8 cellular contexts compared by ENCODE assay signal in genomic region chr9:120579139-120579749, GRCh38. TPM values are rescaled to one million over a fixed set of nuclear protein-coding genes. Genes with fewer than 3 reads are reported as not detected.
DNase-seq lines count a peak whose midpoint lies in the region; ATAC-seq lines count a peak whose summit lies in the region.

No MANE protein-coding gene starts in this region.

- peaks cover 30 to 71% (median 47%) of the 10 kb centered on the region in 4 donors for H3K4me1 Mint-ChIP-seq in CD4-positive, alpha-beta memory T cell
- H3K4me1 Mint-ChIP-seq in activated CD4-positive, alpha-beta memory T cell treated with anti-CD3 and anti-CD28 coated beads, Interleukin-2, amount 10 ng/mL, durations not matched to agents 7 days and 5 days, result peaks cover 63% of the 10 kb centered on the region

- peak overlapping the region; percentile 92 to 97 (median 94) for H3K4me3 Mint-ChIP-seq in CD4-positive, alpha-beta memory T cell
- H3K4me3 Mint-ChIP-seq in activated CD4-positive, alpha-beta memory T cell treated with anti-CD3 and anti-CD28 coated beads, Interleukin-2, amount 10 ng/mL, durations not matched to agents 7 days and 5 days, result peak overlapping the region; percentile 95

- ATAC-seq in HG02938 (IDR thresholded peaks at IDR 0.05; ENCODE audit: unreplicated experiment), result peak; percentile 1
- no peak for ATAC-seq in right cardiac atrium
- ATAC-seq in sciatic nerve, result no peak

- H3K36me3 ChIP-seq in CD4-positive, alpha-beta memory T cell (ENCODE audit: insufficient read depth, low read length), result no peaks in the 10 kb centered on the region
- no peaks in the 10 kb centered on the region for H3K36me3 ChIP-seq in skeletal muscle satellite cell (ENCODE audit: insufficient read depth, low read length)

- H3K27ac ChIP-seq in CD4-positive, alpha-beta memory T cell (ENCODE audit: low read depth, low read length), result peak overlapping the region; percentile 69
- H3K27ac ChIP-seq in right cardiac atrium (ENCODE audit: low read length), result peak overlapping the region; percentile 60

- peaks cover 6 to 23% of the 10 kb centered on the region in 2 donors for H3K36me3 Mint-ChIP-seq in CD4-positive, alpha-beta memory T cell
- peaks cover 39% of the 10 kb centered on the region for H3K36me3 Mint-ChIP-seq in activated CD4-positive, alpha-beta memory T cell treated with anti-CD3 and anti-CD28 coated beads, Interleukin-2, amount 10 ng/mL, durations not matched to agents 7 days and 5 days (ENCODE audit: low read depth)

- no peaks in the 10 kb centered on the region for H3K27me3 Mint-ChIP-seq in CD4-positive, alpha-beta memory T cell
- H3K27me3 Mint-ChIP-seq in activated CD4-positive, alpha-beta memory T cell treated with anti-CD3 and anti-CD28 coated beads, Interleukin-2, amount 10 ng/mL, durations not matched to agents 7 days and 5 days, result no peaks in the 10 kb centered on the region

- H3K4me3 ChIP-seq in CD4-positive, alpha-beta memory T cell (ENCODE audit: low read length in 2 of 2), result peak overlapping the region; percentile 91 to 97
- H3K4me3 ChIP-seq in right cardiac atrium (ENCODE audit: low read length) (peak overlapping the region; percentile 98), skeletal muscle satellite cell (ENCODE audit: low read length) (peak overlapping the region; percentile 80)

- 24% methylated on average over 9 of the region's 9 CpGs for WGBS in right cardiac atrium

- H3K4me1 ChIP-seq in CD4-positive, alpha-beta memory T cell (ENCODE audit: insufficient read depth, low read length), result peaks cover 29% of the 10 kb centered on the region
- H3K4me1 ChIP-seq in right cardiac atrium (ENCODE audit: control insufficient read depth, insufficient read depth, low read length) (peaks cover 6% of the 10 kb centered on the region), skeletal muscle satellite cell (ENCODE audit: control insufficient read depth, insufficient read depth, low read length) (peaks cover 24% of the 10 kb centered on the region)

- no peaks in the 10 kb centered on the region for H3K27me3 ChIP-seq in CD4-positive, alpha-beta memory T cell (ENCODE audit: insufficient read depth, low read length)
- H3K27me3 ChIP-seq in right cardiac atrium (ENCODE audit: control insufficient read depth, insufficient read depth) (no peaks in the 10 kb centered on the region), skeletal muscle satellite cell (ENCODE audit: control insufficient read depth, insufficient read depth, low read length) (no peaks in the 10 kb centered on the region)

- intact Hi-C loops in CD4-positive, alpha-beta memory T cell (cut with micrococcal nuclease), result no loop called here
- intact Hi-C loops in right cardiac atrium (cut with DNase I) (no loop called here), sciatic nerve (cut with DNase I) (no loop called here)

- H3K4me2 ChIP-seq in skeletal muscle satellite cell (ENCODE audit: low read length), result peak overlapping the region; percentile 90

- no peak for DNase-seq in CD4-positive, alpha-beta memory T cell
- DNase-seq in activated CD4-positive, alpha-beta memory T cell treated with anti-CD3 and anti-CD28 coated beads, Interleukin-2, amount 10 ng/mL, durations not matched to agents 7 days and 5 days, result no peak
- DNase-seq in right cardiac atrium, result no peak
- DNase-seq in NCI-H2081 treated with DMSO at 0.1 percent for 48 hours (lab: John Stamatoyannopoulos, UW), result no peak
- no peak for DNase-seq in sciatic nerve (ENCODE audit: low spot score)
- DNase-seq in T1000 (lab: John Stamatoyannopoulos, UW), result no peak

- POLR2A ChIA-PET in CD4-positive, alpha-beta memory T cell (lab: Charles Lee; ENCODE audit: partially characterized antibody), result interaction anchor here (0.8 kb wide), 1 partner anchor 11 kb away, joined by 3 read pairs; no protein-coding TSS in a partner anchor
- POLR2A ChIA-PET in activated CD4-positive, alpha-beta memory T cell treated with anti-CD3 and anti-CD28 coated beads, Interleukin-2, amount 10 ng/mL, durations not matched to agents 7 days and 5 days (lab: Charles Lee), result interaction anchor here (0.8 to 0.9 kb wide), 2 partner anchors 8 to 33 kb away, joined by 3 to 4 read pairs; no protein-coding TSS in a partner anchor

- CTCF ChIA-PET in CD4-positive, alpha-beta memory T cell (lab: Charles Lee; ENCODE audit: partially characterized antibody), result no interaction called here
- CTCF ChIA-PET in activated CD4-positive, alpha-beta memory T cell treated with anti-CD3 and anti-CD28 coated beads, Interleukin-2, amount 10 ng/mL, durations not matched to agents 7 days and 5 days (lab: Charles Lee), result no interaction called here

- peak overlapping the region; percentile 77 to 97 (median 92) for H3K27ac Mint-ChIP-seq in CD4-positive, alpha-beta memory T cell
- H3K27ac Mint-ChIP-seq in activated CD4-positive, alpha-beta memory T cell treated with anti-CD3 and anti-CD28 coated beads, Interleukin-2, amount 10 ng/mL, durations not matched to agents 7 days and 5 days, result peak overlapping the region; percentile 90

- no peaks in the 10 kb centered on the region for H3K9me3 ChIP-seq in CD4-positive, alpha-beta memory T cell (ENCODE audit: control insufficient read depth in 1 of 2, low read length in 2 of 2)
- H3K9me3 ChIP-seq in right cardiac atrium (ENCODE audit: control insufficient read depth, low read length) (no peaks in the 10 kb centered on the region), skeletal muscle satellite cell (replicated peaks; ENCODE audit: low read length) (no peaks in the 10 kb centered on the region)

- H3K9me3 Mint-ChIP-seq in CD4-positive, alpha-beta memory T cell, result no peaks in the 10 kb centered on the region
- H3K9me3 Mint-ChIP-seq in activated CD4-positive, alpha-beta memory T cell treated with anti-CD3 and anti-CD28 coated beads, Interleukin-2, amount 10 ng/mL, durations not matched to agents 7 days and 5 days, result peaks cover 2% of the 10 kb centered on the region

- H3K9ac ChIP-seq in skeletal muscle satellite cell (ENCODE audit: low read depth, low read length), result peak overlapping the region; percentile 87

RNA-seq across cellular contexts. Expression of gene CDK5RAP2, which starts 0.7 kb away (rescaled TPM):
- total RNA-seq in CD4-positive, alpha-beta memory T cell, result 100 to 1,000 TPM in 1 of 2 experiments, 10 to 100 TPM in 1; 88.5 to 102 TPM
- 10 to 100 TPM in 1 of 2 donors, 1 to 10 TPM in 1; 3.9 to 30.4 TPM for polyA plus RNA-seq in CD4-positive, alpha-beta memory T cell
- 10 to 100 TPM; 84.2 to 98.9 TPM for total RNA-seq in activated CD4-positive, alpha-beta memory T cell treated with anti-CD3 and anti-CD28 coated beads, Interleukin-2, amount 10 ng/mL, durations not matched to agents 7 days and 5 days
- total RNA-seq in right cardiac atrium (10 to 100 TPM; 45.2 to 63.6 (median 48.3) TPM), sciatic nerve (80.6 TPM)
- 28.0 TPM for polyA plus RNA-seq in right cardiac atrium
- 34.7 and 47.1 TPM in 2 replicates for total RNA-seq in skeletal muscle satellite cell (2012; rRNA removed)
